8 cellular contexts compared by ENCODE assay signal in the genomic region with DNA sequence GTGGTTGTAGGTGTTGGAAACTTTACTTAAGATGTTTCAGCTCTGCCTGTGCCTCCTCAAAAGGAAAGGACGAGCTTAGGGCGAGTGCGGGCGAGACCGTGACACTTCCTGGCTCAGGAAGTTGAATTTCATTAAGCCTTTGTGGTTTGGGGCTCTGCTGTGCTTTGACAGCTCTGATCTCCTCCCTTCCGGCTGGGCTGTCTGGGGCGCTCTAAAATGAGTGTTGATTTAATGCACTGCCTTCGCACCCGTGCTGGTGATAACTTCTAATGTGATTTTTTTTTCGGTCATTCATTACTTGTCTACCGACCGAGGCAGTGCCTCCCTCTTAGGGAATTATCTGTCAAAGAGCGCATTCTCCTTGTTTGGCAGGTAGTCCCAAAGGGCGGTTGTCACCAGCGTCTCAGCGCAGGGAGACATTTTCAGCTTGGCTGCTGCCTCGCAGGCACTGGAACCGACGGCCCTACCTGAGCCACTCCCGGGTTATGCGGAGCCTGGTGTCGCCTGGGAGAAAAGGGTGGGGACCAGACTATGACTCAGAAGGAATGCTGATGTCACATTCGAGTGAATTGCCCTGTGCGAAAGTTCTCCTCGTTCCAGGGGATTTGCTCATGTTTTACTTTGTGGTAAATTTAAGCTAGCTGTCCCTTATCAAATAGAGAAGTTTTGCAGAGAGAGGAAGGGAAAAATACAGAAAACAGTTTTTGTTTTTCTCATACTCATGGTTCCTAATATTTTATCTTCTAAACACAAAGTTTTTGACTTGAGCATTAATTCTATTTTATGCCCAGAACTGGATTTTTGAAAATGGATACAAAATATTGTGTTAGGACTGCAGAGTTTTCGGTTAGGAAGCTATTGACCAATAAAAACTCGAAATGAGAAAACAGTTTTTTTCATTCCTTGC.
A peak's percentile ranks its signal among the peaks of the same experiment; 100 is the strongest.
DNase-seq lines count a peak whose midpoint lies in the region; ATAC-seq and TF ChIP-seq lines count a peak whose summit lies in the region.

No MANE protein-coding gene starts in this region.

- no peaks in the 10 kb centered on the region for H3K36me3 ChIP-seq in muscle layer of colon (ENCODE audit: insufficient read depth, low read length)

- peak overlapping the region; percentile 92 for H3K9ac ChIP-seq in muscle layer of colon (ENCODE audit: low read length)

- no peaks in the 10 kb centered on the region for H3K9me3 Mint-ChIP-seq in stimulated activated effector memory CD8-positive, alpha-beta T cell treated with anti-CD3 and anti-CD28 coated beads, Interleukin-12 subunit alpha, Interleukin-12 subunit beta, amount 100 ng/mL, for 72 hours

- H3K4me3 ChIP-seq in epithelial cell of esophagus (ENCODE audit: low read length) (peak overlapping the region; percentile 88), muscle layer of colon (ENCODE audit: low read depth in 1 of 2, low read length in 2 of 2) (peak overlapping the region; percentile 39 to 79)

- TF ChIP-seq POLR2A in GM18951 (IDR thresholded peaks at IDR 0.05; ENCODE audit: extremely low read depth, insufficient read depth, insufficient read length): peak; percentile 36

- DNase-seq in AG08396 (ENCODE audit: low spot score) (peak; percentile 90), epithelial cell of esophagus (ENCODE audit: low read depth) (peak; percentile 95)
- peak; percentile 78 for DNase-seq in NK-92 treated with Interleukin-12 subunit alpha and Interleukin-12 subunit beta, amount 100 ng/mL, for 24 hours (lab: John Stamatoyannopoulos, UW)
- peak; percentile 41 to 56 for DNase-seq in activated CD8-positive, alpha-beta memory T cell treated with anti-CD3 and anti-CD28 coated beads for 4 hours (ENCODE audit: low read depth in 2 of 2)
- peak; percentile 34 to 82 for DNase-seq in stimulated activated effector memory CD8-positive, alpha-beta T cell treated with anti-CD3 and anti-CD28 coated beads, Interleukin-12 subunit alpha, Interleukin-12 subunit beta, amount 100 ng/mL, for 72 hours (ENCODE audit: low spot score in 2 of 2)

- TF ChIP-seq CTCF in epithelial cell of esophagus (IDR thresholded peaks at IDR 0.05; ENCODE audit: insufficient read depth, low read depth, low read length, missing control alignments): no peak

- H3K4me3 Mint-ChIP-seq in stimulated activated effector memory CD8-positive, alpha-beta T cell treated with anti-CD3 and anti-CD28 coated beads, Interleukin-12 subunit alpha, Interleukin-12 subunit beta, amount 100 ng/mL, for 72 hours: peak overlapping the region; percentile 90

- peak; percentile 74 for ATAC-seq in HG03139 (IDR thresholded peaks at IDR 0.05; ENCODE audit: unreplicated experiment)
- ATAC-seq in stimulated activated effector memory CD8-positive, alpha-beta T cell treated with anti-CD3 and anti-CD28 coated beads, Interleukin-12 subunit alpha, Interleukin-12 subunit beta, amount 100 ng/mL, for 72 hours: peak; percentile 85

- in situ Hi-C loops in GM18951 (cut with MboI; ENCODE audit: low sequenced_read_pairs, unreplicated experiment): no loop called here

- no peaks in the 10 kb centered on the region for H3K9me3 ChIP-seq in muscle layer of colon (ENCODE audit: low read length)

- peak overlapping the region; percentile 97 for H3K27ac Mint-ChIP-seq in stimulated activated effector memory CD8-positive, alpha-beta T cell treated with anti-CD3 and anti-CD28 coated beads, Interleukin-12 subunit alpha, Interleukin-12 subunit beta, amount 100 ng/mL, for 72 hours

- peaks cover 7% of the 10 kb centered on the region for H3K36me3 Mint-ChIP-seq in stimulated activated effector memory CD8-positive, alpha-beta T cell treated with anti-CD3 and anti-CD28 coated beads, Interleukin-12 subunit alpha, Interleukin-12 subunit beta, amount 100 ng/mL, for 72 hours

- peaks cover 39% of the 10 kb centered on the region for H3K4me1 Mint-ChIP-seq in stimulated activated effector memory CD8-positive, alpha-beta T cell treated with anti-CD3 and anti-CD28 coated beads, Interleukin-12 subunit alpha, Interleukin-12 subunit beta, amount 100 ng/mL, for 72 hours

- H3K27me3 ChIP-seq in muscle layer of colon (ENCODE audit: control insufficient read depth in 1 of 2, insufficient read depth in 2 of 2, low read length in 2 of 2): no peaks in the 10 kb centered on the region

- peak overlapping the region; percentile 84 for H3K27ac ChIP-seq in muscle layer of colon (ENCODE audit: low read depth, low read length)

- peaks cover 19% of the 10 kb centered on the region for H3K4me1 ChIP-seq in muscle layer of colon (ENCODE audit: insufficient read depth, low read length)

Comparison
In these comparisons a context has a peak if more than half of its experiments do, and no peak if none do; other contexts are left out.
1. Peak in every context shown above with its lines: DNase-seq, ATAC-seq, H3K4me3 ChIP-seq and H3K27ac ChIP-seq.